17 cellular contexts compared by ENCODE assay signal in the genomic region with DNA sequence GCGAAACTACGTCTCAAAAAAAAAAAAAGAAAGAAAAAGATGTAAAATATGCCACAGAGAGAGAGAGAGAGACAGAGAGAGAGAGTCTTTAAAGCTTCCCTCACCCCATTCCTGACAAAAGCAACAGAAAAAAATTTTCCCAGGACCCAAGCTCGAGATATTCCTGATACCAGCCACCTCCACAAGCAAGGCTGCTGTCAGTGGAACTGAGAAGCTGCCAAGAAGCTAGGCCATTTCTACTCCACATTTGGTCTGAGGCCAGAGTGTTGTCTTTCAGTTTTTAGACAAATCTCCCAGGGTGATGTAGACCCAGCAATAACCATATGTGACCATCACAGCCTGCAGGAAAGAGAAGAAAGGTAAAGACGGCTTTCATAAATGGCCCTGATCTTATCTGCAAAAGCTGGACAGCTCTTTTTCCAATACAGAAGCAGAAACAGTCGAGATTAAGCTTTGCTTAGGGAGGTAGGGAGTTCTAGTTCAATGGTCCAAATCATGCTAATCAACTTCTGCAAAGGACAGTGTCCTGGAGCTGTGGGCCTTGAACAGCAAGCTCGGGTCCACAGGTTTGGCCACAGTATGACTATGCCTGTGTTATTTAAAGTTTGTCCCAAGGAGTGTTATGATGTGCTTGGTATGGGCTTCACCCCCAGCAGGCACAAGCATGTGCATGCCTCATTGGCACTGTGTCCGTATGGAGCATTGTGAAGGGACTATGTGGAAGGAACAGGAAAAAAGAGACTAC.
DNase-seq lines count a peak whose midpoint lies in the region; ATAC-seq and TF ChIP-seq lines count a peak whose summit lies in the region.
"Had no signal": no experiment of that assay in that cellular context is flagged by ENCODE, and none has a peak within 500 bp of the region (broad histone marks: within the 10 kb centered on the region; RNA-seq: fewer than 3 reads in every experiment).

No MANE protein-coding gene starts in this region.

- H3F3A ChIP-seq in SK-N-SH (replicated peaks; ENCODE audit: insufficient read depth): peaks cover 4% of the 10 kb centered on the region

- DNase-seq in T-helper 1 cell: no peak
- no peak for DNase-seq in SK-N-SH
- DNase-seq in left ventricle myocardium inferior: no peak
- no peak for DNase-seq in MV-4-11 (lab: John Stamatoyannopoulos, UW)
- DNase-seq: colonic mucosa; NCI-H1048; NCI-H2107; NCI-H774; stimulated activated CD4-positive, alpha-beta T cell treated with anti-CD3 and anti-CD28 coated beads, Interleukin-4, amount 100 ng/mL, for 4 hours; trophoblast cell; WERI-Rb-1 had no signal

- H3K4me3 Mint-ChIP-seq in T-helper 1 cell treated with Interleukin-12 subunit alpha and Interleukin-12 subunit beta and Interleukin-4 antibody, amounts not matched to agents 30 μg/mL and 1 μg/mL, for 36 hours: no peak overlapping the region
- no peak overlapping the region for H3K4me3 Mint-ChIP-seq in stimulated activated memory B cell treated with anti-CD40 and anti-IgM and Interleukin-4, amounts not matched to agents 10 μg/mL and 1 μg/mL and 100 μg/mL, for 72 hours

- intact Hi-C loops in left ventricle myocardium inferior (cut with micrococcal nuclease): no loop called here

- H3K4me1 ChIP-seq in SK-N-SH (ENCODE audit: control insufficient read depth in 1 of 2, insufficient read depth in 2 of 2, low read depth in 1 of 2, low read length in 1 of 2) (peaks cover 0 to 23% of the 10 kb centered on the region in 2 experiments; a peak in 3 of 4 replicates), left ventricle myocardium inferior (peaks cover 36% of the 10 kb centered on the region)
- H3K4me1 ChIP-seq: colonic mucosa had no signal

- H4K20me1 ChIP-seq in SK-N-SH (ENCODE audit: insufficient read depth): no peaks in the 10 kb centered on the region

- TF ChIP-seq EP300 in SK-N-SH (IDR thresholded peaks at IDR 0.05; ENCODE audit: borderline replicate concordance in 1 of 2, low read depth in 1 of 2, low read length in 1 of 2): 0 out of 4 replicates have a peak, but pooled peaks of 1 of the 2 experiments have one; percentile 18

- peak overlapping the region; percentile 61 to 64; a peak in 3 of 4 replicates for H3K27ac ChIP-seq in SK-N-SH (ENCODE audit: low read depth in 2 of 2, low read length in 1 of 2)
- H3K27ac ChIP-seq in left ventricle myocardium inferior (replicated peaks): peak overlapping the region; percentile 41
- H3K27ac ChIP-seq: C4-2B, colonic mucosa, WERI-Rb-1 had no signal

- POLR2A ChIA-PET in SK-N-SH (lab: Yijun Ruan, JAX): no interaction called here

- H3K27me3 ChIP-seq in SK-N-SH (ENCODE audit: insufficient read depth) (no peaks in the 10 kb centered on the region), left ventricle myocardium inferior (ENCODE audit: low read depth) (no peaks in the 10 kb centered on the region)
- H3K27me3 ChIP-seq: colonic mucosa had no signal

- no peaks in the 10 kb centered on the region for H3K27me3 Mint-ChIP-seq in T-helper 1 cell treated with Interleukin-12 subunit alpha and Interleukin-12 subunit beta and Interleukin-4 antibody, amounts not matched to agents 30 μg/mL and 1 μg/mL, for 36 hours (ENCODE audit: low read depth)
- H3K27me3 Mint-ChIP-seq in stimulated activated memory B cell treated with anti-CD40 and anti-IgM and Interleukin-4, amounts not matched to agents 10 μg/mL and 1 μg/mL and 100 μg/mL, for 72 hours: no peaks in the 10 kb centered on the region

- no peaks in the 10 kb centered on the region for H3K9me3 Mint-ChIP-seq in T-helper 1 cell treated with Interleukin-12 subunit alpha and Interleukin-12 subunit beta and Interleukin-4 antibody, amounts not matched to agents 30 μg/mL and 1 μg/mL, for 36 hours
- no peaks in the 10 kb centered on the region for H3K9me3 Mint-ChIP-seq in stimulated activated memory B cell treated with anti-CD40 and anti-IgM and Interleukin-4, amounts not matched to agents 10 μg/mL and 1 μg/mL and 100 μg/mL, for 72 hours
- H3K9me3 Mint-ChIP-seq: activated T-helper 2 cell treated with anti-CD3 and anti-CD28 coated beads, Interferon-gamma antibody, Interleukin-2, Interleukin-4, amounts not matched to agents 10 μg/mL and 5 μg/mL and 100 μg/mL, durations not matched to agents 14 hours and 24 hours and 36 hours had no signal

- ATAC-seq in stimulated activated memory B cell treated with anti-CD40 and anti-IgM and Interleukin-4, amounts not matched to agents 10 μg/mL and 1 μg/mL and 100 μg/mL, for 72 hours: peak; percentile 34
- ATAC-seq in HG03095 (IDR thresholded peaks at IDR 0.05; ENCODE audit: unreplicated experiment): no peak
- no peak for ATAC-seq in GM18867 (IDR thresholded peaks at IDR 0.05; ENCODE audit: unreplicated experiment)

- 44% methylated on average over 7 of the region's 7 CpGs for WGBS in SK-N-SH (ENCODE audit: low lambda C conversion rate)

- H2AFZ ChIP-seq in SK-N-SH (ENCODE audit: low read depth): no peak overlapping the region

- CTCF ChIA-PET in SK-N-SH (lab: Yijun Ruan, JAX): interaction anchor here (0.6 to 1.1 kb wide), 2 partner anchors 11 to 132 kb away, joined by 3 read pairs; no protein-coding TSS in a partner anchor

- no peak overlapping the region for H3K9ac ChIP-seq in SK-N-SH

- TF ChIP-seq CTCF in SK-N-SH (IDR thresholded peaks at IDR 0.05) (no peak), left ventricle myocardium inferior (IDR thresholded peaks at IDR 0.05; ENCODE audit: borderline replicate concordance) (no peak)

- H3K4me2 ChIP-seq in SK-N-SH: no peak overlapping the region

- H3K27ac Mint-ChIP-seq in T-helper 1 cell treated with Interleukin-12 subunit alpha and Interleukin-12 subunit beta and Interleukin-4 antibody, amounts not matched to agents 30 μg/mL and 1 μg/mL, for 36 hours: peak overlapping the region; percentile 55
- no peak overlapping the region for H3K27ac Mint-ChIP-seq in stimulated activated memory B cell treated with anti-CD40 and anti-IgM and Interleukin-4, amounts not matched to agents 10 μg/mL and 1 μg/mL and 100 μg/mL, for 72 hours
- H3K27ac Mint-ChIP-seq: activated T-helper 2 cell treated with anti-CD3 and anti-CD28 coated beads, Interferon-gamma antibody, Interleukin-2, Interleukin-4, amounts not matched to agents 10 μg/mL and 5 μg/mL and 100 μg/mL, durations not matched to agents 14 hours and 24 hours and 36 hours had no signal

- H3K4me1 Mint-ChIP-seq in T-helper 1 cell treated with Interleukin-12 subunit alpha and Interleukin-12 subunit beta and Interleukin-4 antibody, amounts not matched to agents 30 μg/mL and 1 μg/mL, for 36 hours (ENCODE audit: low read depth): peaks cover 58% of the 10 kb centered on the region
- peaks cover 58% of the 10 kb centered on the region for H3K4me1 Mint-ChIP-seq in stimulated activated memory B cell treated with anti-CD40 and anti-IgM and Interleukin-4, amounts not matched to agents 10 μg/mL and 1 μg/mL and 100 μg/mL, for 72 hours

- no peaks in the 10 kb centered on the region for H3K9me2 ChIP-seq in SK-N-SH

- H3K36me3 Mint-ChIP-seq in T-helper 1 cell treated with Interleukin-12 subunit alpha and Interleukin-12 subunit beta and Interleukin-4 antibody, amounts not matched to agents 30 μg/mL and 1 μg/mL, for 36 hours (ENCODE audit: low read depth): no peaks in the 10 kb centered on the region
- no peaks in the 10 kb centered on the region for H3K36me3 Mint-ChIP-seq in stimulated activated memory B cell treated with anti-CD40 and anti-IgM and Interleukin-4, amounts not matched to agents 10 μg/mL and 1 μg/mL and 100 μg/mL, for 72 hours

- no peak overlapping the region for H3K4me3 ChIP-seq in SK-N-SH (ENCODE audit: low read depth in 2 of 2, low read length in 1 of 2)
- H3K4me3 ChIP-seq in left ventricle myocardium inferior: no peak overlapping the region
- H3K4me3 ChIP-seq: colonic mucosa had no signal

- TF ChIP-seq RAD21 in SK-N-SH (IDR thresholded peaks at IDR 0.05; ENCODE audit: low read length): no peak

- H3K36me3 ChIP-seq in SK-N-SH (replicated peaks in 1 of 2; ENCODE audit: control insufficient read depth in 1 of 2, insufficient read depth in 2 of 2, low read length in 1 of 2): no peaks in the 10 kb centered on the region
- H3K36me3 ChIP-seq in left ventricle myocardium inferior: no peaks in the 10 kb centered on the region
- H3K36me3 ChIP-seq: colonic mucosa, WERI-Rb-1 had no signal

- H3K9me3 ChIP-seq in SK-N-SH: no peaks in the 10 kb centered on the region
- no peaks in the 10 kb centered on the region for H3K9me3 ChIP-seq in left ventricle myocardium inferior (replicated peaks)
- H3K9me3 ChIP-seq: colonic mucosa had no signal

- H3K79me2 ChIP-seq in SK-N-SH (ENCODE audit: insufficient read depth): no peaks in the 10 kb centered on the region

TF ChIP-seq in SK-N-SH, 30 proteins besides CTCF, POLR2A, EP300 and RAD21 (continues in another document):
- no peak for TF ChIP-seq CHD2 (IDR thresholded peaks at IDR 0.05; ENCODE audit: low read length, partially characterized antibody)
- TF ChIP-seq, protein P1, sequence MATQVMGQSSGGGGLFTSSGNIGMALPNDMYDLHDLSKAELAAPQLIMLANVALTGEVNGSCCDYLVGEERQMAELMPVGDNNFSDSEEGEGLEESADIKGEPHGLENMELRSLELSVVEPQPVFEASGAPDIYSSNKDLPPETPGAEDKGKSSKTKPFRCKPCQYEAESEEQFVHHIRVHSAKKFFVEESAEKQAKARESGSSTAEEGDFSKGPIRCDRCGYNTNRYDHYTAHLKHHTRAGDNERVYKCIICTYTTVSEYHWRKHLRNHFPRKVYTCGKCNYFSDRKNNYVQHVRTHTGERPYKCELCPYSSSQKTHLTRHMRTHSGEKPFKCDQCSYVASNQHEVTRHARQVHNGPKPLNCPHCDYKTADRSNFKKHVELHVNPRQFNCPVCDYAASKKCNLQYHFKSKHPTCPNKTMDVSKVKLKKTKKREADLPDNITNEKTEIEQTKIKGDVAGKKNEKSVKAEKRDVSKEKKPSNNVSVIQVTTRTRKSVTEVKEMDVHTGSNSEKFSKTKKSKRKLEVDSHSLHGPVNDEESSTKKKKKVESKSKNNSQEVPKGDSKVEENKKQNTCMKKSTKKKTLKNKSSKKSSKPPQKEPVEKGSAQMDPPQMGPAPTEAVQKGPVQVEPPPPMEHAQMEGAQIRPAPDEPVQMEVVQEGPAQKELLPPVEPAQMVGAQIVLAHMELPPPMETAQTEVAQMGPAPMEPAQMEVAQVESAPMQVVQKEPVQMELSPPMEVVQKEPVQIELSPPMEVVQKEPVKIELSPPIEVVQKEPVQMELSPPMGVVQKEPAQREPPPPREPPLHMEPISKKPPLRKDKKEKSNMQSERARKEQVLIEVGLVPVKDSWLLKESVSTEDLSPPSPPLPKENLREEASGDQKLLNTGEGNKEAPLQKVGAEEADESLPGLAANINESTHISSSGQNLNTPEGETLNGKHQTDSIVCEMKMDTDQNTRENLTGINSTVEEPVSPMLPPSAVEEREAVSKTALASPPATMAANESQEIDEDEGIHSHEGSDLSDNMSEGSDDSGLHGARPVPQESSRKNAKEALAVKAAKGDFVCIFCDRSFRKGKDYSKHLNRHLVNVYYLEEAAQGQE (IDR thresholded peaks at IDR 0.05; ENCODE audit: low read depth, low read length): peak; percentile 83
